Comparison of ENCODE assay signal across 1 cellular context in the genomic region with DNA sequence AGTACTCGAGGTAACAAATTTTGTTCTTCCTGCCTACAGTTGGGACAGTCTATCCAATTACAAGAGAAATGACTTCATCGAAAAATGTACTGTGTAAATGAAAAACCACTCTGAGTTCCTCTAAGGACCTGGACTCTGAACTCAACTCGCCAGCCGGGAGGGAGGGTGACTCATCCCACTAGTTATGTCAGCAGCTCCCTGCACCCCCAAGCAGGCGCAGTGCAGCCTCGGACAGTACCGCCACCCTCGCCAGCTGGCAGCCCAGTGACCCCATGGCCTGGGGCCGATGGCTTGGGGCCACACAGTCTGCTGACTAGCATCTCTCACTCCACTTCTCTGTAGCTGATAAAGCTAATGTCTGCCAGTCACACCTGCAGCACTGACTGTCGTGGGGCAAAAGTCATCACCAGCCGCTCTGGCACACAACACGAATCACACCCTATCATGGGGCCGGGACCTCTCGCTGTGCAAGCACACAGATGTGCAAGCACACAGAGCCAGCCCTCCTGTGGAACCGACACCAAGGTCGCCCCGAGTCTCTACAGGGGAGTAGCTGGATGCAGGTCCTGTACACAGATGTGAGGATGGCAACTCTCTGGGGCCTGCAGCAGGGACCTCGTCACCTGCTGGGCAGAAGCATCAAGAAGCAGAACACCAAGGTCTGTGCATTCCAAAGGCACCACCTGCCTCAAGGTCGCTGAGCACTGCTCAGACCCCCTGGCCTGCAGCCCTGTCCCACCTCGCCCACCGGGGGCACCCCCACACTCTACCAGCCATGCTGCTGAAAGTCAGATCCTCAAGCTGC.
TF ChIP-seq lines count a peak whose summit lies in the region.

No MANE protein-coding gene starts in this region.

TF ChIP-seq in HEK293, 187 proteins besides CTCF, POLR2A, EP300 and RAD21 (continued from another document and continues in another):
- TF ChIP-seq, protein P1, sequence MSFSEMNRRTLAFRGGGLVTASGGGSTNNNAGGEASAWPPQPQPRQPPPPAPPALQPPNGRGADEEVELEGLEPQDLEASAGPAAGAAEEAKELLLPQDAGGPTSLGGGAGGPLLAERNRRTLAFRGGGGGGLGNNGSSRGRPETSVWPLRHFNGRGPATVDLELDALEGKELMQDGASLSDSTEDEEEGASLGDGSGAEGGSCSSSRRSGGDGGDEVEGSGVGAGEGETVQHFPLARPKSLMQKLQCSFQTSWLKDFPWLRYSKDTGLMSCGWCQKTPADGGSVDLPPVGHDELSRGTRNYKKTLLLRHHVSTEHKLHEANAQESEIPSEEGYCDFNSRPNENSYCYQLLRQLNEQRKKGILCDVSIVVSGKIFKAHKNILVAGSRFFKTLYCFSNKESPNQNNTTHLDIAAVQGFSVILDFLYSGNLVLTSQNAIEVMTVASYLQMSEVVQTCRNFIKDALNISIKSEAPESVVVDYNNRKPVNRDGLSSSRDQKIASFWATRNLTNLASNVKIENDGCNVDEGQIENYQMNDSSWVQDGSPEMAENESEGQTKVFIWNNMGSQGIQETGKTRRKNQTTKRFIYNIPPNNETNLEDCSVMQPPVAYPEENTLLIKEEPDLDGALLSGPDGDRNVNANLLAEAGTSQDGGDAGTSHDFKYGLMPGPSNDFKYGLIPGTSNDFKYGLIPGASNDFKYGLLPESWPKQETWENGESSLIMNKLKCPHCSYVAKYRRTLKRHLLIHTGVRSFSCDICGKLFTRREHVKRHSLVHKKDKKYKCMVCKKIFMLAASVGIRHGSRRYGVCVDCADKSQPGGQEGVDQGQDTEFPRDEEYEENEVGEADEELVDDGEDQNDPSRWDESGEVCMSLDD (tag by site-specific recombination; IDR thresholded peaks at IDR 0.05) = peak; percentile 76
- TF ChIP-seq KLF10 (tag by site-specific recombination; IDR thresholded peaks at IDR 0.05) (no peak), ZNF239 (tag by site-specific recombination; IDR thresholded peaks at IDR 0.05) (no peak), MZF1 (tag by site-specific recombination; IDR thresholded peaks at IDR 0.05; ENCODE audit: borderline replicate concordance) (no peak), ZNF792 (tag by site-specific recombination; IDR thresholded peaks at IDR 0.05) (no peak), ZNF660 (tag by site-specific recombination; IDR thresholded peaks at IDR 0.05) (peak; percentile 78), SP7 (tag by site-specific recombination; IDR thresholded peaks at IDR 0.05) (peak; percentile 92), SCRT2 (tag by site-specific recombination; IDR thresholded peaks at IDR 0.05) (no peak), ZBTB7A (tag by site-specific recombination; IDR thresholded peaks at IDR 0.05; ENCODE audit: low read depth) (no peak), ZNF140 (tag by site-specific recombination; IDR thresholded peaks at IDR 0.05) (no peak), ZNF214 (tag by site-specific recombination; IDR thresholded peaks at IDR 0.05; ENCODE audit: borderline replicate concordance) (no peak), ZNF311 (tag by site-specific recombination; IDR thresholded peaks at IDR 0.05; ENCODE audit: borderline replicate concordance) (no peak), ZNF585B (tag by site-specific recombination; IDR thresholded peaks at IDR 0.05) (no peak), ZNF366 (tag by site-specific recombination; conservative IDR thresholded peaks at IDR 0.05) (peak; percentile 49; the same call in 1 of the 2 replicates), ZNF416 (tag by site-specific recombination; IDR thresholded peaks at IDR 0.05) (no peak), ZNF404 (tag by site-specific recombination; IDR thresholded peaks at IDR 0.05) (no peak), ZNF394 (tag by site-specific recombination; IDR thresholded peaks at IDR 0.05; ENCODE audit: borderline replicate concordance) (peak; percentile 90), ZNF629 (tag by site-specific recombination; IDR thresholded peaks at IDR 0.05) (peak; percentile 87), ZNF114 (tag by site-specific recombination; IDR thresholded peaks at IDR 0.05) (no peak), ZNF670 (tag by site-specific recombination; IDR thresholded peaks at IDR 0.05; ENCODE audit: low read depth) (no peak), ZNF677 (tag by site-specific recombination; IDR thresholded peaks at IDR 0.05) (0 out of 2 replicates have a peak, but pooled peaks have one; percentile 12), ZNF747 (tag by site-specific recombination; IDR thresholded peaks at IDR 0.05) (no peak), ZEB2 (tag by site-specific recombination; IDR thresholded peaks at IDR 0.05) (peak; percentile 83), ZNF623 (tag by site-specific recombination; IDR thresholded peaks at IDR 0.05) (peak; percentile 5; the same call in 1 of the 2 replicates), ZBTB17 (tag by site-specific recombination; IDR thresholded peaks at IDR 0.05) (peak; percentile 96), ZNF121 (tag by site-specific recombination; IDR thresholded peaks at IDR 0.05) (no peak), ZNF530 (tag by site-specific recombination; IDR thresholded peaks at IDR 0.05; ENCODE audit: low read depth) (no peak), KLF16 (tag by site-specific recombination; IDR thresholded peaks at IDR 0.05) (no peak), ZNF555 (tag by site-specific recombination; conservative IDR thresholded peaks at IDR 0.05) (no peak), MYNN (tag by site-specific recombination; IDR thresholded peaks at IDR 0.05; ENCODE audit: borderline replicate concordance) (no peak), ZNF529 (tag by site-specific recombination; IDR thresholded peaks at IDR 0.05; ENCODE audit: insufficient replicate concordance) (no peak)
- TF ChIP-seq, protein P2, sequence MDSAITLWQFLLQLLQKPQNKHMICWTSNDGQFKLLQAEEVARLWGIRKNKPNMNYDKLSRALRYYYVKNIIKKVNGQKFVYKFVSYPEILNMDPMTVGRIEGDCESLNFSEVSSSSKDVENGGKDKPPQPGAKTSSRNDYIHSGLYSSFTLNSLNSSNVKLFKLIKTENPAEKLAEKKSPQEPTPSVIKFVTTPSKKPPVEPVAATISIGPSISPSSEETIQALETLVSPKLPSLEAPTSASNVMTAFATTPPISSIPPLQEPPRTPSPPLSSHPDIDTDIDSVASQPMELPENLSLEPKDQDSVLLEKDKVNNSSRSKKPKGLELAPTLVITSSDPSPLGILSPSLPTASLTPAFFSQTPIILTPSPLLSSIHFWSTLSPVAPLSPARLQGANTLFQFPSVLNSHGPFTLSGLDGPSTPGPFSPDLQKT (IDR thresholded peaks at IDR 0.05; ENCODE audit: borderline replicate concordance, low read depth, low read length) = no peak
- TF ChIP-seq, protein P3, sequence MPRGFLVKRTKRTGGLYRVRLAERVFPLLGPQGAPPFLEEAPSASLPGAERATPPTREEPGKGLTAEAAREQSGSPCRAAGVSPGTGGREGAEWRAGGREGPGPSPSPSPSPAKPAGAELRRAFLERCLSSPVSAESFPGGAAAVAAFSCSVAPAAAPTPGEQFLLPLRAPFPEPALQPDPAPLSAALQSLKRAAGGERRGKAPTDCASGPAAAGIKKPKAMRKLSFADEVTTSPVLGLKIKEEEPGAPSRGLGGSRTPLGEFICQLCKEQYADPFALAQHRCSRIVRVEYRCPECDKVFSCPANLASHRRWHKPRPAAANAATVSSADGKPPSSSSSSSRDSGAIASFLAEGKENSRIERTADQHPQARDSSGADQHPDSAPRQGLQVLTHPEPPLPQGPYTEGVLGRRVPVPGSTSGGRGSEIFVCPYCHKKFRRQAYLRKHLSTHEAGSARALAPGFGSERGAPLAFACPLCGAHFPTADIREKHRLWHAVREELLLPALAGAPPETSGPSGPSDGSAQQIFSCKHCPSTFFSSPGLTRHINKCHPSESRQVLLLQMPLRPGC (tag by site-specific recombination; IDR thresholded peaks at IDR 0.05) = peak; percentile 55
- TF ChIP-seq, protein P4, sequence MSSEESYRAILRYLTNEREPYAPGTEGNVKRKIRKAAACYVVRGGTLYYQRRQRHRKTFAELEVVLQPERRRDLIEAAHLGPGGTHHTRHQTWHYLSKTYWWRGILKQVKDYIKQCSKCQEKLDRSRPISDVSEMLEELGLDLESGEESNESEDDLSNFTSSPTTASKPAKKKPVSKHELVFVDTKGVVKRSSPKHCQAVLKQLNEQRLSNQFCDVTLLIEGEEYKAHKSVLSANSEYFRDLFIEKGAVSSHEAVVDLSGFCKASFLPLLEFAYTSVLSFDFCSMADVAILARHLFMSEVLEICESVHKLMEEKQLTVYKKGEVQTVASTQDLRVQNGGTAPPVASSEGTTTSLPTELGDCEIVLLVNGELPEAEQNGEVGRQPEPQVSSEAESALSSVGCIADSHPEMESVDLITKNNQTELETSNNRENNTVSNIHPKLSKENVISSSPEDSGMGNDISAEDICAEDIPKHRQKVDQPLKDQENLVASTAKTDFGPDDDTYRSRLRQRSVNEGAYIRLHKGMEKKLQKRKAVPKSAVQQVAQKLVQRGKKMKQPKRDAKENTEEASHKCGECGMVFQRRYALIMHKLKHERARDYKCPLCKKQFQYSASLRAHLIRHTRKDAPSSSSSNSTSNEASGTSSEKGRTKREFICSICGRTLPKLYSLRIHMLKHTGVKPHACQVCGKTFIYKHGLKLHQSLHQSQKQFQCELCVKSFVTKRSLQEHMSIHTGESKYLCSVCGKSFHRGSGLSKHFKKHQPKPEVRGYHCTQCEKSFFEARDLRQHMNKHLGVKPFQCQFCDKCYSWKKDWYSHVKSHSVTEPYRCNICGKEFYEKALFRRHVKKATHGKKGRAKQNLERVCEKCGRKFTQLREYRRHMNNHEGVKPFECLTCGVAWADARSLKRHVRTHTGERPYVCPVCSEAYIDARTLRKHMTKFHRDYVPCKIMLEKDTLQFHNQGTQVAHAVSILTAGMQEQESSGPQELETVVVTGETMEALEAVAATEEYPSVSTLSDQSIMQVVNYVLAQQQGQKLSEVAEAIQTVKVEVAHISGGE (tag by site-specific recombination; conservative IDR thresholded peaks at IDR 0.05; ENCODE audit: low read depth) = no peak
- TF ChIP-seq, protein P5, sequence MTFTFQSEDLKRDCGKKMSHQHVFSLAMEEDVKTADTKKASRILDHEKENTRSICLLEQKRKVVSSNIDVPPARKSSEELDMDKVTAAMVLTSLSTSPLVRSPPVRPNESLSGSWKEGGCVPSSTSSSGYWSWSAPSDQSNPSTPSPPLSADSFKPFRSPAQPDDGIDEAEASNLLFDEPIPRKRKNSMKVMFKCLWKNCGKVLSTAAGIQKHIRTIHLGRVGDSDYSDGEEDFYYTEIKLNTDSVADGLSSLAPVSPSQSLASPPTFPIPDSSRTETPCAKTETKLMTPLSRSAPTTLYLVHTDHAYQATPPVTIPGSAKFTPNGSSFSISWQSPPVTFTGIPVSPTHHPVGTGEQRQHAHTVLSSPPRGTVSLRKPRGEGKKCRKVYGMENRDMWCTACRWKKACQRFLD (tag by site-specific recombination; IDR thresholded peaks at IDR 0.05) = no peak
- TF ChIP-seq, protein P6, sequence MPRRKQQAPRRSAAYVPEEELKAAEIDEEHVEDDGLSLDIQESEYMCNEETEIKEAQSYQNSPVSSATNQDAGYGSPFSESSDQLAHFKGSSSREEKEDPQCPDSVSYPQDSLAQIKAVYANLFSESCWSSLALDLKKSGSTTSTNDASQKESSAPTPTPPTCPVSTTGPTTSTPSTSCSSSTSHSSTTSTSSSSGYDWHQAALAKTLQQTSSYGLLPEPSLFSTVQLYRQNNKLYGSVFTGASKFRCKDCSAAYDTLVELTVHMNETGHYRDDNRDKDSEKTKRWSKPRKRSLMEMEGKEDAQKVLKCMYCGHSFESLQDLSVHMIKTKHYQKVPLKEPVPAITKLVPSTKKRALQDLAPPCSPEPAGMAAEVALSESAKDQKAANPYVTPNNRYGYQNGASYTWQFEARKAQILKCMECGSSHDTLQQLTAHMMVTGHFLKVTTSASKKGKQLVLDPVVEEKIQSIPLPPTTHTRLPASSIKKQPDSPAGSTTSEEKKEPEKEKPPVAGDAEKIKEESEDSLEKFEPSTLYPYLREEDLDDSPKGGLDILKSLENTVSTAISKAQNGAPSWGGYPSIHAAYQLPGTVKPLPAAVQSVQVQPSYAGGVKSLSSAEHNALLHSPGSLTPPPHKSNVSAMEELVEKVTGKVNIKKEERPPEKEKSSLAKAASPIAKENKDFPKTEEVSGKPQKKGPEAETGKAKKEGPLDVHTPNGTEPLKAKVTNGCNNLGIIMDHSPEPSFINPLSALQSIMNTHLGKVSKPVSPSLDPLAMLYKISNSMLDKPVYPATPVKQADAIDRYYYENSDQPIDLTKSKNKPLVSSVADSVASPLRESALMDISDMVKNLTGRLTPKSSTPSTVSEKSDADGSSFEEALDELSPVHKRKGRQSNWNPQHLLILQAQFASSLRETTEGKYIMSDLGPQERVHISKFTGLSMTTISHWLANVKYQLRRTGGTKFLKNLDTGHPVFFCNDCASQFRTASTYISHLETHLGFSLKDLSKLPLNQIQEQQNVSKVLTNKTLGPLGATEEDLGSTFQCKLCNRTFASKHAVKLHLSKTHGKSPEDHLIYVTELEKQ (tag by site-specific recombination; IDR thresholded peaks at IDR 0.05; ENCODE audit: borderline replicate concordance) = no peak
- TF ChIP-seq, protein P7, sequence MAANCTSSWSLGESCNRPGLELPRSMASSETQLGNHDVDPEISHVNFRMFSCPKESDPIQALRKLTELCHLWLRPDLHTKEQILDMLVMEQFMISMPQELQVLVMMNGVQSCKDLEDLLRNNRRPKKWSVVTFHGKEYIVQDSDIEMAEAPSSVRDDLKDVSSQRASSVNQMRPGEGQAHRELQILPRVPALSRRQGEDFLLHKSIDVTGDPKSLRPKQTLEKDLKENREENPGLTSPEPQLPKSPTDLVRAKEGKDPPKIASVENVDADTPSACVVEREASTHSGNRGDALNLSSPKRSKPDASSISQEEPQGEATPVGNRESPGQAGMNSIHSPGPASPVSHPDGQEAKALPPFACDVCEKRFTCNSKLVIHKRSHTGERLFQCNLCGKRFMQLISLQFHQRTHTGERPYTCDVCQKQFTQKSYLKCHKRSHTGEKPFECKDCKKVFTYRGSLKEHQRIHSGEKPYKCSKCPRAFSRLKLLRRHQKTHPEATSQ (tag by site-specific recombination; IDR thresholded peaks at IDR 0.05) = no peak
- TF ChIP-seq, protein P8, sequence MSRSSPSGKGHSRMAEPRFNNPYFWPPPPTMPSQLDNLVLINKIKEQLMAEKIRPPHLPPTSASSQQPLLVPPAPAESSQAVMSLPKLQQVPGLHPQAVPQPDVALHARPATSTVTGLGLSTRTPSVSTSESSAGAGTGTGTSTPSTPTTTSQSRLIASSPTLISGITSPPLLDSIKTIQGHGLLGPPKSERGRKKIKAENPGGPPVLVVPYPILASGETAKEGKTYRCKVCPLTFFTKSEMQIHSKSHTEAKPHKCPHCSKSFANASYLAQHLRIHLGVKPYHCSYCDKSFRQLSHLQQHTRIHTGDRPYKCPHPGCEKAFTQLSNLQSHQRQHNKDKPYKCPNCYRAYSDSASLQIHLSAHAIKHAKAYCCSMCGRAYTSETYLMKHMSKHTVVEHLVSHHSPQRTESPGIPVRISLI (tag by site-specific recombination; IDR thresholded peaks at IDR 0.05) = no peak
- TF ChIP-seq, protein P9, sequence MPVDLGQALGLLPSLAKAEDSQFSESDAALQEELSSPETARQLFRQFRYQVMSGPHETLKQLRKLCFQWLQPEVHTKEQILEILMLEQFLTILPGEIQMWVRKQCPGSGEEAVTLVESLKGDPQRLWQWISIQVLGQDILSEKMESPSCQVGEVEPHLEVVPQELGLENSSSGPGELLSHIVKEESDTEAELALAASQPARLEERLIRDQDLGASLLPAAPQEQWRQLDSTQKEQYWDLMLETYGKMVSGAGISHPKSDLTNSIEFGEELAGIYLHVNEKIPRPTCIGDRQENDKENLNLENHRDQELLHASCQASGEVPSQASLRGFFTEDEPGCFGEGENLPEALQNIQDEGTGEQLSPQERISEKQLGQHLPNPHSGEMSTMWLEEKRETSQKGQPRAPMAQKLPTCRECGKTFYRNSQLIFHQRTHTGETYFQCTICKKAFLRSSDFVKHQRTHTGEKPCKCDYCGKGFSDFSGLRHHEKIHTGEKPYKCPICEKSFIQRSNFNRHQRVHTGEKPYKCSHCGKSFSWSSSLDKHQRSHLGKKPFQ (tag by site-specific recombination; IDR thresholded peaks at IDR 0.05) = no peak
